In genomic region chr1:225342695-225343094, GRCh38 we compare ENCODE assay signal across 29 cellular contexts.
"Had no signal": no experiment of that assay in that cellular context is flagged by ENCODE, and none has a peak within 500 bp of the region (broad histone marks: within the 10 kb centered on the region; RNA-seq: fewer than 3 reads in every experiment).

No MANE protein-coding gene starts in this region.

- DNase-seq: activated CD4-positive, alpha-beta memory T cell treated with anti-CD3 and anti-CD28 coated beads for 36 hours; activated CD4-positive, alpha-beta T cell treated with anti-CD3 and anti-CD28 coated beads for 36 hours; activated CD4-positive, alpha-beta T cell treated with anti-CD3 and anti-CD28 coated beads, Interleukin-2, amount 10 ng/mL, durations not matched to agents 7 days and 5 days; activated CD8-positive, alpha-beta memory T cell treated with anti-CD3 and anti-CD28 coated beads, Interleukin-2, amount 50 U/mL, for 4 hours; activated effector memory CD4-positive, alpha-beta T cell treated with Interleukin-2 at 50 U/mL for 16 hours; activated naive CD4-positive, alpha-beta T cell treated with anti-CD3 and anti-CD28 coated beads, Interleukin-2, amount 50 U/mL, for 16 hours; activated naive CD8-positive, alpha-beta T cell treated with anti-CD3 and anti-CD28 coated beads for 36 hours; activated T-cell treated with anti-CD3 and anti-CD28 coated beads for 4 hours; activated T-cell treated with anti-CD3 and anti-CD28 coated beads, Interleukin-2, amount 50 U/mL, for 4 hours; amniotic stem cell; aorta; brain microvascular endothelial cell; Karpas-422; MG63; NCI-H1048; NCI-H1105 treated with DMSO at 0.1 percent for 48 hours; NCI-H1436; NCI-H1694; NCI-H1930; NCI-H2081 treated with DMSO at 0.1 percent for 48 hours; NCI-H226; NCI-H446 treated with DMSO at 0.1 percent for 48 hours; NCI-H524; NK-92 treated with Interleukin-12 subunit alpha and Interleukin-12 subunit beta, amount 100 ng/mL, for 24 hours; PC-9; Right ventricle myocardium superior had no signal

- ATAC-seq: activated CD4-positive, alpha-beta T cell treated with anti-CD3 and anti-CD28 coated beads for 36 hours; activated CD4-positive, CD25-positive, alpha-beta regulatory T cell treated with anti-CD3 and anti-CD28 coated beads, Interleukin-2, amount 50 U/mL, for 24 hours; activated T-cell treated with anti-CD3 and anti-CD28 coated beads, Interleukin-2, amount 50 U/mL, for 4 hours had no signal

- FAIRE-seq: RCC 7860 had no signal

- H3K4me2 ChIP-seq: PC-9 had no signal

- H3K27me3 ChIP-seq: brain microvascular endothelial cell had no signal

- H3K27ac ChIP-seq: brain microvascular endothelial cell, PC-9, RWPE1 had no signal

- H3K36me3 ChIP-seq: brain microvascular endothelial cell, MG63 had no signal

- H3K4me3 ChIP-seq: MG63, PC-9 had no signal

- H3K9me3 ChIP-seq: MG63 had no signal

- H2AFZ ChIP-seq: PC-9 had no signal
